In genomic region chr5:36692791-36693763, GRCh38 we compare ENCODE assay signal across 8 cellular contexts.
DNase-seq lines count a peak whose midpoint lies in the region; ATAC-seq, FAIRE-seq and TF ChIP-seq lines count a peak whose summit lies in the region.

No MANE protein-coding gene starts in this region.

- no peaks in the 10 kb centered on the region for H3K79me2 ChIP-seq in astrocyte (ENCODE audit: insufficient read depth, low read length)

- H3K9me3 ChIP-seq in CD4-positive, alpha-beta T cell (ENCODE audit: control insufficient read depth, low read length): no peaks in the 10 kb centered on the region
- no peaks in the 10 kb centered on the region for H3K9me3 ChIP-seq in astrocyte (ENCODE audit: insufficient read depth, low read depth, low read length)
- H3K9me3 ChIP-seq in psoas muscle: no peaks in the 10 kb centered on the region

- H3K9ac ChIP-seq in astrocyte (ENCODE audit: low read length): peak overlapping the region; percentile 46

- FAIRE-seq in GM19239 (lab: Jason Lieb, UNC): peak; percentile 84
- no peak for FAIRE-seq in astrocyte (lab: Jason Lieb, UNC)

- H3K36me3 Mint-ChIP-seq in CD4-positive, alpha-beta T cell (ENCODE audit: low read depth): no peaks in the 10 kb centered on the region
- H3K36me3 Mint-ChIP-seq in astrocyte (ENCODE audit: low read depth, unreplicated experiment): no peaks in the 10 kb centered on the region

- H3K4me2 ChIP-seq in astrocyte (ENCODE audit: low read length): peak overlapping the region; percentile 85

- intact Hi-C loops in CD4-positive, alpha-beta T cell (cut with DNase I, micrococcal nuclease): loop anchor here in 1 of 2 experiments (5.0 to 10.0 kb wide), 2 partner anchors 426 to 608 kb away; no protein-coding TSS in a partner anchor
- intact Hi-C loops in psoas muscle (cut with DNase I): loop anchor here (2.0 to 10.0 kb wide), 4 partner anchors 86 to 428 kb away; partner anchors contain the start of gene SLC1A3 (in 1 of the 2)

- H3K27ac Mint-ChIP-seq in CD4-positive, alpha-beta T cell: no peak overlapping the region
- H3K27ac Mint-ChIP-seq in astrocyte (ENCODE audit: unreplicated experiment): no peak overlapping the region

- H3K27me3 ChIP-seq in CD4-positive, alpha-beta T cell (ENCODE audit: control insufficient read depth, insufficient read depth, low read length): peaks cover 9% of the 10 kb centered on the region
- H3K27me3 ChIP-seq in astrocyte (ENCODE audit: insufficient read depth, low read length) (no peaks in the 10 kb centered on the region), psoas muscle (ENCODE audit: insufficient read depth in 3 of 3, low read length in 2 of 3) (no peaks in the 10 kb centered on the region)

- H3K4me3 ChIP-seq in astrocyte (ENCODE audit: insufficient read depth, low read depth, low read length): peak overlapping the region; percentile 42
- H3K4me3 ChIP-seq in psoas muscle: peak overlapping the region; percentile 48

- H3K27ac ChIP-seq in CD4-positive, alpha-beta T cell (ENCODE audit: low read depth, low read length): no peak overlapping the region
- H3K27ac ChIP-seq in astrocyte (ENCODE audit: low read depth, low read length) (no peak overlapping the region), psoas muscle (peak overlapping the region; percentile 38)

- ATAC-seq in CD4-positive, alpha-beta T cell (ENCODE audit: poor library complexity): no peak
- peak; percentile 57 for ATAC-seq in HG03175 (IDR thresholded peaks at IDR 0.05; ENCODE audit: unreplicated experiment)
- peak; percentile 86 to 94 (median 90) for ATAC-seq in psoas muscle

- H3K4me1 Mint-ChIP-seq in CD4-positive, alpha-beta T cell (ENCODE audit: low read depth): peaks cover 12% of the 10 kb centered on the region
- H3K4me1 Mint-ChIP-seq in astrocyte (ENCODE audit: low read depth, unreplicated experiment): peaks cover 16% of the 10 kb centered on the region

- peaks cover 48% of the 10 kb centered on the region for H3K27me3 Mint-ChIP-seq in CD4-positive, alpha-beta T cell
- H3K27me3 Mint-ChIP-seq in astrocyte (ENCODE audit: low read depth, unreplicated experiment): peaks cover 9% of the 10 kb centered on the region

- H4K20me1 ChIP-seq in astrocyte (ENCODE audit: insufficient read depth, low read length): no peaks in the 10 kb centered on the region

- POLR2A ChIA-PET in CD4-positive, alpha-beta T cell (lab: Charles Lee): interaction anchor here (1.4 kb wide), 1 partner anchor 183 kb away, joined by 4 read pairs; no protein-coding TSS in a partner anchor

- peak; percentile 23 for TF ChIP-seq CTCF in CD4-positive, alpha-beta T cell (IDR thresholded peaks at IDR 0.05)
- TF ChIP-seq CTCF in astrocyte (IDR thresholded peaks at IDR 0.05; ENCODE audit: insufficient read depth, low read depth, low read length) (peak; percentile 50), psoas muscle (IDR thresholded peaks at IDR 0.05) (peak; percentile 73)

- H3K36me3 ChIP-seq in astrocyte (ENCODE audit: insufficient read depth, low read length) (no peaks in the 10 kb centered on the region), psoas muscle (ENCODE audit: insufficient read depth in 1 of 2, low read depth in 1 of 2) (no peaks in the 10 kb centered on the region)

- H2AFZ ChIP-seq in astrocyte (ENCODE audit: low read depth, low read length): peak overlapping the region; percentile 88

- no peaks in the 10 kb centered on the region for H3K9me3 Mint-ChIP-seq in CD4-positive, alpha-beta T cell
- H3K9me3 Mint-ChIP-seq in astrocyte (ENCODE audit: unreplicated experiment): no peaks in the 10 kb centered on the region

- peak in 1 of 10 experiments; percentile 4 for DNase-seq in CD4-positive, alpha-beta T cell
- DNase-seq in GM19239 (ENCODE audit: insufficient read length, low spot score): peak; percentile 56
- peak; percentile 43 for DNase-seq in OCI-M1 (lab: John Stamatoyannopoulos, UW)
- peak; percentile 49 for DNase-seq in astrocyte (ENCODE audit: low read depth)
- peak; percentile 81 to 82 for DNase-seq in hippocampal formation (lab: John Stamatoyannopoulos, UW)
- DNase-seq in psoas muscle: peak; percentile 78 to 91
- DNase-seq in T1000 (lab: John Stamatoyannopoulos, UW): no peak

- no peak overlapping the region for H3K4me3 Mint-ChIP-seq in CD4-positive, alpha-beta T cell
- H3K4me3 Mint-ChIP-seq in astrocyte (ENCODE audit: unreplicated experiment): no peak overlapping the region

- CTCF ChIA-PET in CD4-positive, alpha-beta T cell (lab: Charles Lee): no interaction called here

- peaks cover 17% of the 10 kb centered on the region for H3K4me1 ChIP-seq in astrocyte (ENCODE audit: insufficient read depth, low read length)
- H3K4me1 ChIP-seq in psoas muscle: peaks cover 4% of the 10 kb centered on the region

- 18 to 20% (median 18%) methylated on average over 35 to 44 of the region's 44 CpGs for WGBS in psoas muscle, 3 donors

Comparison
In these comparisons a context has a peak if more than half of its experiments do, and no peak if none do; other contexts are left out.
1. CTCF ChIP-seq: peak in every context shown above with its lines; median percentile 73 in psoas muscle; 50 in astrocyte; 23 in CD4-positive, alpha-beta T cell.